1 cellular context compared by ENCODE assay signal in genomic region chr18:50282521-50283335, GRCh38.
TF ChIP-seq lines count a peak whose summit lies in the region.

No MANE protein-coding gene starts in this region.

TF ChIP-seq in GM12878, 131 proteins besides CTCF, POLR2A, EP300 and RAD21:
- peak; percentile 64; the same call in 1 of the 2 replicates for TF ChIP-seq ZBTB33 (IDR thresholded peaks at IDR 0.05)
- TF ChIP-seq E2F4 (IDR thresholded peaks at IDR 0.05; ENCODE audit: low read depth, low read length) = no peak
